1 cellular context compared by ENCODE assay signal in the genomic region with DNA sequence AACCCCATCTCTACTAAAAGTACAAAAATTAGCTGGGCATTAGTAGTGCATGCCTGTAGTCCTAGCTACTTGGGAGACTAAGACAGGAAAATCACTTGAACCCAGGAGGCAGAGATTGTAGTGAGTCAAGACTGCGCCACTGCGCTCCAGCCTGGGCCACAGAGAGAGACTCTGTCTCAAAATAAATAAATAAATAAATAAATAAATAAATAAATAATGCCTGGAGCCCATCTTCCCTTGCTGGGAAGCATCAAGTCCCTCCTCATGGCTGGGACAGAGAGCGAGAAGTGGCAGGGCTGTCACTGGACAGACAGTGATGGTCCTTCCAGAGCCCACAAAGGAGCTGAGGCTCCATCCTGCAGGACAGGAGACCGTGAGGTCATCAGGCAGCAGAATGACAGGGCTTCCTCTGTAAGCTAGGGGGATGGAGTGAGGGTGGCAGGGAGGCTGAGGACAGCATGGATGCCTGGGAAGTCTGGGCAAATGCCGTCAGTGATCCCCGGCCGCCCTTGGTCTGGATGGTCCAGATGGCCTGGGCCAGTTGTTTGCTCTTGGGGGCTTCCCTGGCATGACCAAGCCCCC.
TF ChIP-seq lines count a peak whose summit lies in the region.

No MANE protein-coding gene starts in this region.

TF ChIP-seq in IMR-90, 13 proteins besides CTCF, POLR2A, EP300 and RAD21:
- no peak for TF ChIP-seq RFX5 (IDR thresholded peaks at IDR 0.05; ENCODE audit: low read depth, low read length)
- TF ChIP-seq NFE2L2 (IDR thresholded peaks at IDR 0.05; ENCODE audit: low read depth, low read length), result no peak
- no peak for TF ChIP-seq MAZ (IDR thresholded peaks at IDR 0.05; ENCODE audit: borderline replicate concordance, low read depth, low read length)
- no peak for TF ChIP-seq CHD1 (IDR thresholded peaks at IDR 0.05; ENCODE audit: low read depth, low read length)
- no peak for TF ChIP-seq CEBPB (IDR thresholded peaks at IDR 0.05; ENCODE audit: low read depth, low read length)
- no peak for TF ChIP-seq MAFK (IDR thresholded peaks at IDR 0.05; ENCODE audit: low read depth, low read length)
- no peak for TF ChIP-seq RCOR1 (IDR thresholded peaks at IDR 0.05; ENCODE audit: insufficient replicate concordance, low read length)
- TF ChIP-seq, protein P1, sequence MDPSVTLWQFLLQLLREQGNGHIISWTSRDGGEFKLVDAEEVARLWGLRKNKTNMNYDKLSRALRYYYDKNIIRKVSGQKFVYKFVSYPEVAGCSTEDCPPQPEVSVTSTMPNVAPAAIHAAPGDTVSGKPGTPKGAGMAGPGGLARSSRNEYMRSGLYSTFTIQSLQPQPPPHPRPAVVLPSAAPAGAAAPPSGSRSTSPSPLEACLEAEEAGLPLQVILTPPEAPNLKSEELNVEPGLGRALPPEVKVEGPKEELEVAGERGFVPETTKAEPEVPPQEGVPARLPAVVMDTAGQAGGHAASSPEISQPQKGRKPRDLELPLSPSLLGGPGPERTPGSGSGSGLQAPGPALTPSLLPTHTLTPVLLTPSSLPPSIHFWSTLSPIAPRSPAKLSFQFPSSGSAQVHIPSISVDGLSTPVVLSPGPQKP (IDR thresholded peaks at IDR 0.05; ENCODE audit: borderline replicate concordance, low read depth, low read length), result no peak
- TF ChIP-seq BHLHE40 (IDR thresholded peaks at IDR 0.05; ENCODE audit: low read depth, low read length), result no peak
- no peak for TF ChIP-seq MXI1 (IDR thresholded peaks at IDR 0.05; ENCODE audit: borderline replicate concordance, low read depth, low read length)
- TF ChIP-seq, protein P2, sequence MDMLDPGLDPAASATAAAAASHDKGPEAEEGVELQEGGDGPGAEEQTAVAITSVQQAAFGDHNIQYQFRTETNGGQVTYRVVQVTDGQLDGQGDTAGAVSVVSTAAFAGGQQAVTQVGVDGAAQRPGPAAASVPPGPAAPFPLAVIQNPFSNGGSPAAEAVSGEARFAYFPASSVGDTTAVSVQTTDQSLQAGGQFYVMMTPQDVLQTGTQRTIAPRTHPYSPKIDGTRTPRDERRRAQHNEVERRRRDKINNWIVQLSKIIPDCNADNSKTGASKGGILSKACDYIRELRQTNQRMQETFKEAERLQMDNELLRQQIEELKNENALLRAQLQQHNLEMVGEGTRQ (IDR thresholded peaks at IDR 0.05; ENCODE audit: low read depth, low read length), result no peak
- no peak for TF ChIP-seq FOS (IDR thresholded peaks at IDR 0.05; ENCODE audit: low read depth, low read length)
- no peak for TF ChIP-seq SMC3 (IDR thresholded peaks at IDR 0.05; ENCODE audit: low read depth, low read length)
TF ChIP-seq in IMR-90: peak in this region for 0.
